29 cellular contexts compared by ENCODE assay signal in the genomic region with DNA sequence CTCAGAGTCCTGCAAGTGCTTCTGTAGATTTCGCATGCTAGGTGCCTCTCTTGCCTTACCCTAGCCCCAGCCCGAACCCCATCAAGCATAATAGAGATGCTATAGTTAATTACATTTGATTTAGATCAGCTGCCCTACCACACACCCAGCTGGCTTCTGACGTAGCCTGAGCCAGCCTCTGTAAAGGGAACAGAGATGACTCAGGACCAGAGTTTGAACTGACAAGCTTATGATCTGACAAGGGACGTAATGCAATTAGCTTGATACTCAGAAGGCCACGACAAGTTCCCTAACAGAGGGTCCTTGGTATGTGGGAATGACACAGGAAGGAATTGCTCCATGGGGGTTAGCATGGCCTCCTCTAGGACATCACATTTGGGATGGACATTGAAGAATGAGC.
"Had no signal": no experiment of that assay in that cellular context is flagged by ENCODE, and none has a peak within 500 bp of the region (broad histone marks: within the 10 kb centered on the region; RNA-seq: fewer than 3 reads in every experiment).

No MANE protein-coding gene starts in this region.

- DNase-seq: activated CD4-positive, alpha-beta memory T cell treated with anti-CD3 and anti-CD28 coated beads for 36 hours; activated CD4-positive, alpha-beta T cell treated with anti-CD3 and anti-CD28 coated beads for 36 hours; activated CD4-positive, alpha-beta T cell treated with anti-CD3 and anti-CD28 coated beads, Interleukin-2, amount 10 ng/mL, durations not matched to agents 24 days and 14 days; activated CD4-positive, CD25-positive, alpha-beta regulatory T cell; activated CD4-positive, CD25-positive, alpha-beta regulatory T cell treated with anti-CD3 and anti-CD28 coated beads, Interleukin-2, amount 50 U/mL, for 72 hours; activated CD8-positive, alpha-beta memory T cell treated with anti-CD3 and anti-CD28 coated beads, Interleukin-2, amount 10 ng/mL, durations not matched to agents 7 days and 5 days; activated CD8-positive, alpha-beta memory T cell treated with anti-CD3 and anti-CD28 coated beads, Interleukin-2, amount 50 U/mL, for 4 hours; activated CD8-positive, alpha-beta T cell treated with anti-CD3 and anti-CD28 coated beads, Interleukin-2, amount 10 ng/mL, durations not matched to agents 7 days and 5 days; activated effector memory CD4-positive, alpha-beta T cell treated with anti-CD3 and anti-CD28 coated beads, Interleukin-2, amount 50 U/mL, for 16 hours; activated naive CD4-positive, alpha-beta T cell treated with anti-CD3 and anti-CD28 coated beads for 36 hours; activated naive CD8-positive, alpha-beta T cell treated with anti-CD3 and anti-CD28 coated beads for 36 hours; activated naive CD8-positive, alpha-beta T cell treated with anti-CD3 and anti-CD28 coated beads, Interleukin-2, amount 50 U/mL, for 24 hours; activated T-cell treated with anti-CD3 and anti-CD28 coated beads, Interleukin-2, amount 50 U/mL, for 1 hour; activated T-cell treated with anti-CD3 and anti-CD28 coated beads, Interleukin-2, amount 50 U/mL, for 48 hours; amygdala; aorta; body of pancreas; dorsolateral prefrontal cortex; effector memory CD4-positive, alpha-beta T cell; endodermal cell; erythroblast; esophagus squamous epithelium; head of caudate nucleus; T-helper 1 cell; T-helper 17 cell; T1000 had no signal

- H3K4me3 ChIP-seq: adrenal gland, body of pancreas, cardiac muscle cell, coronary artery, dorsolateral prefrontal cortex, esophagus squamous epithelium had no signal

- H3K4me1 ChIP-seq: adrenal gland, body of pancreas had no signal

- H3K9me3 ChIP-seq: adrenal gland, body of pancreas, esophagus squamous epithelium had no signal

- H3K27ac ChIP-seq: adrenal gland, body of pancreas, cardiac muscle cell, coronary artery, dorsolateral prefrontal cortex, esophagus squamous epithelium had no signal

- H3K36me3 ChIP-seq: adrenal gland, cardiac muscle cell, esophagus squamous epithelium had no signal

- H3K27me3 ChIP-seq: adrenal gland, body of pancreas, cardiac muscle cell, dorsolateral prefrontal cortex, esophagus squamous epithelium had no signal
